ENCODE assay signal across 10 cellular contexts in genomic region chr2:102033028-102033749, GRCh38. TPM values are rescaled to one million over a fixed set of nuclear protein-coding genes. Genes with fewer than 3 reads are reported as not detected.
A peak's percentile ranks its signal among the peaks of the same experiment; 100 is the strongest.
DNase-seq lines count a peak whose midpoint lies in the region; ATAC-seq and FAIRE-seq lines count a peak whose summit lies in the region.
"Had no signal": no experiment of that assay in that cellular context is flagged by ENCODE, and none has a peak within 500 bp of the region (broad histone marks: within the 10 kb centered on the region; RNA-seq: fewer than 3 reads in every experiment).

No MANE protein-coding gene starts in this region.

- H3K36me3 ChIP-seq in skeletal muscle satellite cell (ENCODE audit: insufficient read depth, low read length): no peaks in the 10 kb centered on the region

- no peak for FAIRE-seq in GM19239 (lab: Jason Lieb, UNC)

- no peaks in the 10 kb centered on the region for H3K27me3 ChIP-seq in skeletal muscle satellite cell (ENCODE audit: control insufficient read depth, insufficient read depth, low read length)

- DNase-seq in AG08395 (ENCODE audit: low spot score) (peak; percentile 59), GM19239 (ENCODE audit: insufficient read length, low spot score) (peak; percentile 22), HT-29 (ENCODE audit: low spot score) (peak; percentile 38), cardiac septum (ENCODE audit: low spot score) (peak; percentile 85), NCI-H446 treated with DMSO at 0.1 percent for 48 hours (lab: John Stamatoyannopoulos, UW) (no peak), mesenteric fat pad (ENCODE audit: low spot score) (no peak)
- no peak for DNase-seq in activated CD8-positive, alpha-beta memory T cell treated with anti-CD3 and anti-CD28 coated beads, Interleukin-2, amount 10 ng/mL, durations not matched to agents 7 days and 5 days

- peaks cover 38% of the 10 kb centered on the region for H3K4me1 Mint-ChIP-seq in activated CD8-positive, alpha-beta memory T cell treated with anti-CD3 and anti-CD28 coated beads, Interleukin-2, amount 10 ng/mL, durations not matched to agents 7 days and 5 days

- H3K4me1 ChIP-seq in skeletal muscle satellite cell (ENCODE audit: control insufficient read depth, insufficient read depth, low read length): peaks cover 58% of the 10 kb centered on the region

- CTCF ChIA-PET in activated CD8-positive, alpha-beta memory T cell treated with anti-CD3 and anti-CD28 coated beads, Interleukin-2, amount 10 ng/mL, durations not matched to agents 7 days and 5 days (lab: Charles Lee): interaction anchor here (0.7 to 3.4 kb wide), 5 partner anchors 13 to 313 kb away, joined by 3 to 18 read pairs (median 3); no protein-coding TSS in a partner anchor

- no peaks in the 10 kb centered on the region for H3K27me3 Mint-ChIP-seq in activated CD8-positive, alpha-beta memory T cell treated with anti-CD3 and anti-CD28 coated beads, Interleukin-2, amount 10 ng/mL, durations not matched to agents 7 days and 5 days

- intact Hi-C loops in cardiac septum (cut with DNase I): no loop called here

- H3K9me3 ChIP-seq in skeletal muscle satellite cell (replicated peaks; ENCODE audit: low read length): no peaks in the 10 kb centered on the region

- H3K9me3 Mint-ChIP-seq in activated CD8-positive, alpha-beta memory T cell treated with anti-CD3 and anti-CD28 coated beads, Interleukin-2, amount 10 ng/mL, durations not matched to agents 7 days and 5 days (ENCODE audit: low read depth): no peaks in the 10 kb centered on the region

- peak overlapping the region; percentile 74 for H3K9ac ChIP-seq in skeletal muscle satellite cell (ENCODE audit: low read depth, low read length)

- ATAC-seq in activated CD8-positive, alpha-beta memory T cell treated with anti-CD3 and anti-CD28 coated beads, Interleukin-2, amount 10 ng/mL, durations not matched to agents 7 days and 5 days: peak; percentile 42

- H3K36me3 Mint-ChIP-seq in activated CD8-positive, alpha-beta memory T cell treated with anti-CD3 and anti-CD28 coated beads, Interleukin-2, amount 10 ng/mL, durations not matched to agents 7 days and 5 days: peaks cover 8% of the 10 kb centered on the region

- H3K27ac Mint-ChIP-seq in activated CD8-positive, alpha-beta memory T cell treated with anti-CD3 and anti-CD28 coated beads, Interleukin-2, amount 10 ng/mL, durations not matched to agents 7 days and 5 days: peak overlapping the region; percentile 62

- no peak overlapping the region for H3K4me3 Mint-ChIP-seq in activated CD8-positive, alpha-beta memory T cell treated with anti-CD3 and anti-CD28 coated beads, Interleukin-2, amount 10 ng/mL, durations not matched to agents 7 days and 5 days

- H3K4me3 ChIP-seq in skeletal muscle satellite cell (ENCODE audit: low read length): peak overlapping the region; percentile 24

- peak overlapping the region; percentile 63 for H3K4me2 ChIP-seq in skeletal muscle satellite cell (ENCODE audit: low read length)

RNA-seq across cellular contexts. Expression of gene IL1R2, which starts 41.4 kb away (rescaled TPM):
- 3.9 and 6.6 TPM in 2 replicates for total RNA-seq in HT-29 (2014; rRNA removed; shearing (Covaris generic))
- total RNA-seq in activated CD8-positive, alpha-beta memory T cell treated with anti-CD3 and anti-CD28 coated beads, Interleukin-2, amount 10 ng/mL, durations not matched to agents 7 days and 5 days: under 1 TPM in 1 of 2 experiments, not detected in 1; 0.88 TPM
- total RNA-seq in cardiac septum (1.0 TPM), mesenteric fat pad (101 TPM)
- 0.76 and 1.5 TPM in 2 replicates for total RNA-seq in skeletal muscle satellite cell (2012; rRNA removed)
- total RNA-seq: dermis microvascular lymphatic vessel endothelial cell, temporal lobe had no signal

Comparison
In these comparisons a context has a peak if more than half of its experiments do, and no peak if none do; other contexts are left out.
1. DNase-seq: peak in AG08395 (single experiment), GM19239 (single experiment), HT-29 (single experiment) and cardiac septum (single experiment); none in activated CD8-positive, alpha-beta memory T cell treated with anti-CD3 and anti-CD28 coated beads, Interleukin-2, amount 10 ng/mL, durations not matched to agents 7 days and 5 days (single experiment), NCI-H446 treated with DMSO at 0.1 percent for 48 hours (single experiment) and mesenteric fat pad (single experiment).
2. RNA of gene IL1R2, which starts 41.4 kb away (total RNA-seq): 101 TPM in mesenteric fat pad (single experiment); 3.9 to 6.6 TPM in HT-29, 1.0 TPM in cardiac septum (single experiment) and 0.88 TPM in activated CD8-positive, alpha-beta memory T cell treated with anti-CD3 and anti-CD28 coated beads, Interleukin-2, amount 10 ng/mL, durations not matched to agents 7 days and 5 days; every median in the first group is over 10 times any median in the second.